ENCODE assay signal across 19 cellular contexts in the genomic region with DNA sequence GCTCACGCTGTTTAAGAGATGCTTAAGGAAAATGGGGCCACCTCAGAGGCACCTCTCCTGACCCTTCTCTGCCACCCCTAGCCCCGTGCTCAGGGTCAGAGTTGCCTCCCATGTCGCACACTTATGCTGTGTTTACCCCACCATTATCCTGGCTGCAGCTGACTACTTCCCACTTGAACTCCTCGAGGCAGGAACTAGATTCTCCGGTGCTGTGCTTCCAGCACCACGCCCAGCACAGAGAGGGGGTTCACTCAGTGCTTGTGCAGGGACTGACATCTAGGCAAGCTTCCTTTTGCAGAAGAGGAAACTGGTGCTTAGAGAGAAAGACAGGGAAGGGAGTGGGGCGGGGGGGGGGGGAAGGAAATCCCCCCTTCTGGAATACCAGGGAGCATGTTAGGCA.
DNase-seq lines count a peak whose midpoint lies in the region; ATAC-seq and TF ChIP-seq lines count a peak whose summit lies in the region.
"Had no signal": no experiment of that assay in that cellular context is flagged by ENCODE, and none has a peak within 500 bp of the region (broad histone marks: within the 10 kb centered on the region; RNA-seq: fewer than 3 reads in every experiment).

No MANE protein-coding gene starts in this region.

- H3K9me3 Mint-ChIP-seq in nephron, result no peaks in the 10 kb centered on the region

- ATAC-seq in T-helper 17 cell (no peak), HG02571 (IDR thresholded peaks at IDR 0.05; ENCODE audit: unreplicated experiment) (no peak), HG02623 (IDR thresholded peaks at IDR 0.05; ENCODE audit: unreplicated experiment) (no peak)
- ATAC-seq: PC-3, SK-N-SH treated with all-trans-retinoic acid at 6 μM for 48 hours had no signal

- H3K9ac ChIP-seq in BLaER1, result no peak overlapping the region
- H3K9ac ChIP-seq in BLaER1 treated with 17β-estradiol and CSF1 and Interleukin-3, amounts not matched to agents 10 nM and 100 nM, result no peak overlapping the region

- no peak overlapping the region for H3K4me3 ChIP-seq in BLaER1
- no peak overlapping the region for H3K4me3 ChIP-seq in BLaER1 treated with 17β-estradiol and CSF1 and Interleukin-3, amounts not matched to agents 10 nM and 100 nM

- no peak overlapping the region for H3K27ac ChIP-seq in BLaER1
- no peak overlapping the region for H3K27ac ChIP-seq in BLaER1 treated with 17β-estradiol and CSF1 and Interleukin-3, amounts not matched to agents 10 nM and 100 nM

- H3K9me3 ChIP-seq in BLaER1 (no peaks in the 10 kb centered on the region), T-helper 17 cell (ENCODE audit: control insufficient read depth, low read length, poor library complexity, severe bottlenecking) (no peaks in the 10 kb centered on the region)
- H3K9me3 ChIP-seq in BLaER1 treated with 17β-estradiol and CSF1 and Interleukin-3, amounts not matched to agents 10 nM and 100 nM (replicated peaks in 1 of 11), result no peaks in the 10 kb centered on the region

- TF ChIP-seq CTCF in nephron (IDR thresholded peaks at IDR 0.05; ENCODE audit: unreplicated experiment in 3 of 3), result no peak

- no peaks in the 10 kb centered on the region for H4K20me1 ChIP-seq in BLaER1
- H4K20me1 ChIP-seq in BLaER1 treated with 17β-estradiol and CSF1 and Interleukin-3, amounts not matched to agents 10 nM and 100 nM, result no peaks in the 10 kb centered on the region

- H3K36me3 ChIP-seq in BLaER1, result no peaks in the 10 kb centered on the region
- H3K36me3 ChIP-seq in BLaER1 treated with 17β-estradiol and CSF1 and Interleukin-3, amounts not matched to agents 10 nM and 100 nM, result no peaks in the 10 kb centered on the region

- H3K4me1 Mint-ChIP-seq in T-helper 17 cell (peaks cover 5% of the 10 kb centered on the region), nephron (peaks cover 50% of the 10 kb centered on the region)
- H3K4me1 Mint-ChIP-seq: CD14-positive monocyte had no signal

- H3K4me1 ChIP-seq in BLaER1, result peaks cover 34% of the 10 kb centered on the region
- peaks cover 0 to 37% (median 22%) of the 10 kb centered on the region in 10 experiments; a peak in 14 of 20 replicates for H3K4me1 ChIP-seq in BLaER1 treated with 17β-estradiol and CSF1 and Interleukin-3, amounts not matched to agents 10 nM and 100 nM

- H3K27ac Mint-ChIP-seq in T-helper 17 cell (peak overlapping the region; percentile 80), nephron (peak overlapping the region; percentile 68 to 87 (median 84))

- H3K27me3 Mint-ChIP-seq in T-helper 17 cell (peaks cover 8% of the 10 kb centered on the region), nephron (ENCODE audit: low read depth) (peaks cover 22% of the 10 kb centered on the region)

- no peak for DNase-seq in T-helper 17 cell
- DNase-seq in NCI-H1930 (lab: John Stamatoyannopoulos, UW), result no peak
- DNase-seq: ACHN, DMS 273 treated with DMSO at 0.1 percent for 48 hours, DND-41, NCI-H1092 treated with DMSO at 0.1 percent for 48 hours, NCI-H187, NCI-H2171 treated with DMSO at 0.1 percent for 48 hours, NCI-H82, PC-3, RPMI8226, SIG-M5 had no signal

- peak overlapping the region; percentile 29; the same call in 1 of the 2 replicates for H3K4me2 ChIP-seq in BLaER1
- peak overlapping the region in 7 of 11 experiments; percentile 7 to 49 (median 22); a peak in 6 of 22 replicates for H3K4me2 ChIP-seq in BLaER1 treated with 17β-estradiol and CSF1 and Interleukin-3, amounts not matched to agents 10 nM and 100 nM

- no peaks in the 10 kb centered on the region for H3K27me3 ChIP-seq in BLaER1
- no peaks in the 10 kb centered on the region for H3K27me3 ChIP-seq in BLaER1 treated with 17β-estradiol and CSF1 and Interleukin-3, amounts not matched to agents 10 nM and 100 nM

- H3K36me3 Mint-ChIP-seq in T-helper 17 cell (ENCODE audit: low read depth), result no peaks in the 10 kb centered on the region
- no peaks in the 10 kb centered on the region for H3K36me3 Mint-ChIP-seq in nephron (ENCODE audit: low read depth)
- H3K36me3 Mint-ChIP-seq: CD14-positive monocyte had no signal

- H3K4me3 Mint-ChIP-seq in T-helper 17 cell (no peak overlapping the region), nephron (peak overlapping the region in 1 of 3 experiments; percentile 30)
- H3K4me3 Mint-ChIP-seq: CD14-positive monocyte had no signal
